Comparison of ENCODE assay signal across 7 cellular contexts in the genomic region with DNA sequence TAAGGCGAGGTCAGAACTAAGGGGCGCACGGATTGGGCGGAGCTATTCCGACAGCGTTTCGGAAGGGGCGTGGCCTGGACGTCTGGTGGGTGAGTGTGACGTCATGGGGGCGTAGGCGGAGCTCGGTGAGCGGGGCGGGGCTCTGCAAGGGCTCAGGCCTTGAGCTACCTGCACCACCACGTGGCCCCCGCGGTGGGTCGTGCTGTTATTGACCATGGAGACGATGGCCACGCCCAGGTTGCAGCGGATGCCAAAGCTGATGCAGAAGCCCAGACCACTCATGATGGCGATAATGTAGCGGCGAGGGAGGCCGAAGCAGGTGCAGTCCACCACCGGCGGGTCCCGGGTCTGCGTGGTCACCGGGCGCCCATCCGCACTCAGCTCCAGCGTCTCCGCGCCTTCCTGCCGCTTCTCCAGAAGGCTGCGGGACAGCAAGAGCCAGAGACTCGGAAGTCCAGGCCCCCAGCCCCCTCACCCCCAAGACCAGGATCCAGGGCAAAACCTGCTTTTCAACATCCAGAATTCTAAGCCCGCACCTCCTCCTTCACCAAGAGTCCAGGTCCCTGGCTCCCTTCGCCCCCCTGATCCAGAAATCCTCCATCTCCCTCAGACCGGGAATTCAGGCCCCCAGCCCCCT. TPM values are rescaled to one million over a fixed set of nuclear protein-coding genes. Genes with fewer than 3 reads are reported as not detected.
DNase-seq lines count a peak whose midpoint lies in the region; ATAC-seq and TF ChIP-seq lines count a peak whose summit lies in the region.

No MANE protein-coding gene starts in this region.

- H3K4me3 ChIP-seq in HUES64 (ENCODE audit: low read length) = peak overlapping the region; percentile 13; the same call in 1 of the 2 replicates

- in situ Hi-C loops in ACHN (cut with HindIII; ENCODE audit: low pct_ligation_motif_present, low pct_unique_long_range_greater_than_20kb, low sequenced_read_pairs) = no loop called here

- TF ChIP-seq CTCF in foreskin keratinocyte (conservative IDR thresholded peaks at IDR 0.05) = no peak

- H3K9me3 ChIP-seq in HUES64 (ENCODE audit: insufficient read depth, low read depth, low read length) = no peaks in the 10 kb centered on the region

- H3K4me1 ChIP-seq in HUES64 (ENCODE audit: insufficient read depth, low read length) (peaks cover 6% of the 10 kb centered on the region; the same call in 1 of the 2 replicates), foreskin keratinocyte (no peaks in the 10 kb centered on the region)

- no peak overlapping the region for H3K9ac ChIP-seq in HUES64 (ENCODE audit: low read depth, low read length)

- 67% methylated on average over 42 of the region's 42 CpGs for WGBS in HUES64

- DNase-seq in activated CD4-positive, alpha-beta T cell treated with anti-CD3 and anti-CD28 coated beads, Interleukin-2, amount 50 U/mL, for 48 hours = peak; percentile 68 to 73
- DNase-seq in foreskin keratinocyte (no peak), NCI-H1105 treated with DMSO at 0.1 percent for 48 hours (lab: John Stamatoyannopoulos, UW) (no peak), ACHN (no peak)
- DNase-seq in stimulated activated CD8-positive, alpha-beta memory T cell treated with anti-CD3 and anti-CD28 coated beads, Interleukin-7, amount 100 ng/mL, for 24 hours (ENCODE audit: low read depth) = peak; percentile 31

- H3K27ac ChIP-seq in HUES64 (ENCODE audit: low read depth, low read length) = no peak overlapping the region
- no peak overlapping the region for H3K27ac ChIP-seq in foreskin keratinocyte

- H3K36me3 ChIP-seq in HUES64 (ENCODE audit: insufficient read depth, low read length) = no peaks in the 10 kb centered on the region

- ATAC-seq in foreskin keratinocyte = peak; percentile 13
- ATAC-seq in GM19351 (IDR thresholded peaks at IDR 0.05; ENCODE audit: unreplicated experiment) = no peak

- H3K27me3 ChIP-seq in HUES64 (ENCODE audit: insufficient read depth, low read length) (peaks cover 87% of the 10 kb centered on the region), foreskin keratinocyte (peaks cover 98% of the 10 kb centered on the region)

RNA-seq across cellular contexts. Expression of gene SLC17A7, which starts 4.8 kb away (rescaled TPM):
- polyA plus RNA-seq in HUES64 (2013, experiment 1 of 2) = 0.85 TPM
- 1.3 TPM for polyA plus RNA-seq in HUES64 (2013, experiment 2 of 2)
- not detected in 2 replicates for total RNA-seq in foreskin keratinocyte
- 0.04 TPM in 1 of 2 replicates, not detected in the other for polyA plus RNA-seq in foreskin keratinocyte

RNA-seq across cellular contexts. Expression of gene GFY, which starts 11.3 kb away (rescaled TPM):
- polyA plus RNA-seq in HUES64 (2013, experiment 1 of 2) = 0.35 TPM
- 1.3 TPM for polyA plus RNA-seq in HUES64 (2013, experiment 2 of 2)
- total RNA-seq in foreskin keratinocyte = not detected in 2 replicates
- polyA plus RNA-seq in foreskin keratinocyte = not detected in 2 replicates

RNA-seq across cellular contexts. Expression of gene PTH2, which starts 13.3 kb away (rescaled TPM):
- polyA plus RNA-seq in HUES64 (2013, experiment 1 of 2) = not detected
- polyA plus RNA-seq in HUES64 (2013, experiment 2 of 2) = not detected
- not detected in 2 replicates for total RNA-seq in foreskin keratinocyte
- polyA plus RNA-seq in foreskin keratinocyte = not detected in 2 replicates

RNA-seq across cellular contexts. Expression of gene PIH1D1, which starts 15.1 kb away (rescaled TPM):
- polyA plus RNA-seq in HUES64 (2013, experiment 1 of 2) = 103 TPM
- polyA plus RNA-seq in HUES64 (2013, experiment 2 of 2) = 110 TPM
- total RNA-seq in foreskin keratinocyte = 83.6 and 92.8 TPM in 2 replicates
- polyA plus RNA-seq in foreskin keratinocyte = 86.7 and 92.5 TPM in 2 replicates

RNA-seq across cellular contexts. Expression of gene ALDH16A1, which starts 16.5 kb away (rescaled TPM):
- 43.5 TPM for polyA plus RNA-seq in HUES64 (2013, experiment 1 of 2)
- polyA plus RNA-seq in HUES64 (2013, experiment 2 of 2) = 25.8 TPM
- 23.0 and 39.1 TPM in 2 replicates for total RNA-seq in foreskin keratinocyte
- polyA plus RNA-seq in foreskin keratinocyte = 26.5 and 36.7 TPM in 2 replicates

Comparison
In these comparisons a context has a peak if more than half of its experiments do, and no peak if none do; other contexts are left out.
1. DNase-seq: peak in activated CD4-positive, alpha-beta T cell treated with anti-CD3 and anti-CD28 coated beads, Interleukin-2, amount 50 U/mL, for 48 hours (2 of 2) and stimulated activated CD8-positive, alpha-beta memory T cell treated with anti-CD3 and anti-CD28 coated beads, Interleukin-7, amount 100 ng/mL, for 24 hours (single experiment); none in foreskin keratinocyte (0 of 2), NCI-H1105 treated with DMSO at 0.1 percent for 48 hours (single experiment) and ACHN (single experiment).